Comparison of ENCODE assay signal across 26 cellular contexts in the genomic region with DNA sequence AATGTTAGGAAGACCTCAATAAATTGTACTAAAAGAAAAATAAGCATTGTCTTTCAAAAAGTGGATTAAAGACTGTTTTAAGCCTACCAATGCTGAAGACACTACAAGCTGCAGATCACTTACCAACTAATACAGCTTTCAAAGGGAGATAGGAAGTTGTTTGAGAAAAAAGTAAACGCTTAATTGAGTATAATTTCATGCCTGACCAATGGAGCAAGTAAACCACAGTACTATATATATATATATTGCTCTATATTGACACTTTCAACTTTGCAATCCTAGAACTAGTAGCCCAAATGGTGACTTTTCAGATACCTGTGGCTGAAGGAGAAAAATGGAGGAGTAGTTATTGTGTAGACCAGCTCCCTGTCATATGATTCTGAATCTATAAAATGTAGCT.
"Had no signal": no experiment of that assay in that cellular context is flagged by ENCODE, and none has a peak within 500 bp of the region (broad histone marks: within the 10 kb centered on the region; RNA-seq: fewer than 3 reads in every experiment).

No MANE protein-coding gene starts in this region.

- ATAC-seq: activated T-helper 17 cell treated with anti-CD3 and anti-CD28 coated beads, Interleukin-2, amount 50 U/mL, for 72 hours had no signal

- DNase-seq: activated CD4-positive, alpha-beta memory T cell treated with anti-CD3 and anti-CD28 coated beads for 36 hours; activated CD4-positive, alpha-beta T cell treated with anti-CD3 and anti-CD28 coated beads, Interleukin-2, amount 10 ng/mL, durations not matched to agents 7 days and 5 days; activated CD4-positive, CD25-positive, alpha-beta regulatory T cell; activated CD8-positive, alpha-beta memory T cell treated with anti-CD3 and anti-CD28 coated beads for 24 hours; activated gamma-delta T cell; activated naive CD4-positive, alpha-beta T cell treated with anti-CD3 and anti-CD28 coated beads for 36 hours; activated naive CD8-positive, alpha-beta T cell treated with anti-CD3 and anti-CD28 coated beads for 36 hours; activated T-cell treated with anti-CD3 and anti-CD28 coated beads for 4 hours; activated T-cell treated with anti-CD3 and anti-CD28 coated beads, Interleukin-2, amount 50 U/mL, for 48 hours; anterior cingulate cortex; cerebellar nuclear complex; NCI-H1092; NCI-H1417 treated with DMSO at 0.1 percent for 48 hours; NCI-H1694; NCI-H2029; NCI-H2107; NCI-H2171 treated with DMSO at 0.1 percent for 48 hours; NCI-H226; NCI-H526; NCI-H82; Peyer's patch; Right ventricle myocardium superior; SJCRH30; SK-N-SH; T-helper 1 cell had no signal
